ENCODE assay signal across 12 cellular contexts in the genomic region with DNA sequence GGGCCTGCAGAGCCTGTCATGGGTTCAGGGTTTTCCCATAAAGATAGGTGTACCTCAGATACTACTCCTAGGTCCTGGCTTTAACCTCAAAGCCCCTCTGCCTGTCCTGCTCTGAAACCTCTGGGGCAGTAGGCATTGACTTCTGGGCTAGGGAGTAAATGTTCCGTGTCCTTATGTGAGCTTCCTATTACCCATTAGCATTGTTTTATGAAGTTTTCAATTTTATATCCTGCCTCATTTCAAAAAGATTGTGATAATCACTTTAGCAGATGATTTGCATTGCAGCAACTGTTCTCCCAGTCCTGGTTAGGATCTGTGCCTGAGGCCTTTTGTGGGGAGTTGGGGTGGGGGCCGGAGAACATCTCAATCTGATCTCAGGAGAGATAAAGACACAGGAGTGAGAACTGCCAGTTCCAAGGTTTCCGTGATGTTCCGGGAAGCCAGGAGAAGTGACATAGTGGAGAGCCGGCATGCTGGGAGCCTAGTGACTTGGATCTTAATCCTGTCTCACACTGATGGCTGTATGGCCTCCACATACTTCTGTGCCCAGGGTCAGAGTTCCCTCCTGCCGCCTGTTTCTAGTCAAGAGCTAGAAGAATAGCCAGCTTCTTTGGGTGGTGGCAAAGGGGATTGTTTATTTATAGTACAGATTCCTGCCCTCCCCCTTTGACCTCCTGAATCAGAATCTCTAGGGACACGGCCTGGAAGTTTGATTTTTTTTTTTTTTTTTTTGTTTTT. TPM values are rescaled to one million over a fixed set of nuclear protein-coding genes. Genes with fewer than 3 reads are reported as not detected.
DNase-seq lines count a peak whose midpoint lies in the region; ATAC-seq lines count a peak whose summit lies in the region.
"Had no signal": no experiment of that assay in that cellular context is flagged by ENCODE, and none has a peak within 500 bp of the region (broad histone marks: within the 10 kb centered on the region; RNA-seq: fewer than 3 reads in every experiment).

No MANE protein-coding gene starts in this region.

- intact Hi-C loops in left cardiac atrium (cut with DNase I), result no loop called here

- peak overlapping the region; percentile 58 for H3K4me3 ChIP-seq in adipocyte (ENCODE audit: low read length)
- H3K4me3 ChIP-seq in rectal smooth muscle tissue (ENCODE audit: low read length), result peak overlapping the region; percentile 3

- peak overlapping the region; percentile 98 for H3K27ac ChIP-seq in rectal smooth muscle tissue (ENCODE audit: low read depth, low read length)

- H3K4me1 ChIP-seq in adipocyte (ENCODE audit: control insufficient read depth, insufficient read depth, low read length) (peaks cover 59% of the 10 kb centered on the region), rectal smooth muscle tissue (ENCODE audit: control insufficient read depth, insufficient read depth, low read length) (peaks cover 73% of the 10 kb centered on the region)

- H3K9me3 ChIP-seq in adipocyte (ENCODE audit: control insufficient read depth, low read length), result no peaks in the 10 kb centered on the region

- H3K27me3 ChIP-seq in adipocyte (replicated peaks; ENCODE audit: control insufficient read depth, insufficient read depth, low read length) (no peaks in the 10 kb centered on the region), rectal smooth muscle tissue (ENCODE audit: control insufficient read depth, insufficient read depth, low read length) (no peaks in the 10 kb centered on the region)

- H3K9ac ChIP-seq in adipocyte (ENCODE audit: low read length), result peak overlapping the region; percentile 94
- H3K9ac ChIP-seq in rectal smooth muscle tissue (ENCODE audit: low read length), result no peak overlapping the region

- ATAC-seq in left cardiac atrium, result peak; percentile 12 to 14

- DNase-seq in ELF-1 (ENCODE audit: low read depth, low spot score) (peak; percentile 80), adipocyte (ENCODE audit: low read depth) (peak; percentile 75), left cardiac atrium (peak; percentile 51), KG1 (lab: John Stamatoyannopoulos, UW) (no peak), AML-193 (lab: John Stamatoyannopoulos, UW) (no peak), AG20443 (ENCODE audit: low spot score) (no peak)
- no peak for DNase-seq in activated CD4-positive, alpha-beta T cell treated with anti-CD3 and anti-CD28 coated beads, Interleukin-2, amount 50 U/mL, for 48 hours
- DNase-seq: activated T-cell treated with anti-CD3 and anti-CD28 coated beads, Interleukin-2, amount 50 U/mL, for 1 hour; DMS79 treated with DMSO at 0.1 percent for 48 hours; RPMI8226; stimulated activated CD4-positive, alpha-beta T cell treated with anti-CD3 and anti-CD28 coated beads, Interleukin-4, amount 100 ng/mL, for 1 hour had no signal

- H3K36me3 ChIP-seq in adipocyte (ENCODE audit: control insufficient read depth, insufficient read depth, low read length, severe bottlenecking) (peaks cover 19% of the 10 kb centered on the region), rectal smooth muscle tissue (ENCODE audit: control insufficient read depth, insufficient read depth, low read length) (peaks cover 9% of the 10 kb centered on the region)

RNA-seq across cellular contexts. Expression of gene TPM1, which starts 10.6 kb away (rescaled TPM):
- total RNA-seq in left cardiac atrium, result 1,000 to 10,000 TPM; 8,049 to 9,104 TPM

Comparison
In these comparisons a context has a peak if more than half of its experiments do, and no peak if none do; other contexts are left out.
1. DNase-seq: peak in ELF-1 (single experiment), adipocyte (single experiment) and left cardiac atrium (single experiment); none in activated CD4-positive, alpha-beta T cell treated with anti-CD3 and anti-CD28 coated beads, Interleukin-2, amount 50 U/mL, for 48 hours (0 of 2), KG1 (single experiment), AML-193 (0 of 2) and AG20443 (single experiment).